ENCODE assay signal across 15 cellular contexts in the genomic region with DNA sequence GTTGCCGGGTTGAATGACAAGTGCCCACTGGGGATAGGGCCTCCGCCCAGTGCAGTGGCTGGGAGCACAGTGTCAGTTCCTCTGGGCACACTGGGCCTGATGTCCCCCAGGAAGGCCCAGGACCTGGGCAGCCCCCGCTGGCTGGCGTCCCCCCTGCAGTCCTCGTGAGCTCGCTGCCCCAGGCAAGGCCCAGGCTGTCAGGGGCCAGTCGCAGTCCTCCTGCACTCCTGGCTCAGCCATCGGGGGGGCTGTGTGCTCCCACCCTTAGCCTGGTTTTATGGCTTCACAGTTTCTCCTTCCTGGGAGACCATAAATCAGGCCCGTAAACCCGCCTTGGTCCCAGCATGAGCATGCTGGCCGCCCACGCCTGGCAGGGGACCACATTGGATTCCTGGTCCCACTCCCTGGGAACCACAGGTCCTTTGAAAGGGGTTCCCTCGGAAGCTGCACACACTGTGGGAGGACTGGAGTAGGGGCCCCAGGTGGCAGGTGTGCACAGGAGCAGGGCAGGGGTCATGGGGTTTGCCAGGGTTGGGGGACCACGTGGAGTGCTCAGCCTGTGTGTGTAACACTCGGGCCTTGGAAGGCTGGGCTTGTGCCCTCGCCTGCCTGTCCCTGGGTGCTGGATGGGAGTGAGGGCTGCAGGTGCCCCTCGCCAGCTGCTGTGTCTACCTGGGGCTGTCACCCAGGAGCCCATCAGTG.
DNase-seq lines count a peak whose midpoint lies in the region; ATAC-seq and TF ChIP-seq lines count a peak whose summit lies in the region.
"Had no signal": no experiment of that assay in that cellular context is flagged by ENCODE, and none has a peak within 500 bp of the region (broad histone marks: within the 10 kb centered on the region; RNA-seq: fewer than 3 reads in every experiment).

No MANE protein-coding gene starts in this region.

- no peak for ATAC-seq in activated naive CD4-positive, alpha-beta T cell treated with anti-CD3 and anti-CD28 coated beads, Interleukin-2, amount 50 U/mL, for 72 hours
- no peak for ATAC-seq in lower lobe of right lung
- ATAC-seq in HG03571 (IDR thresholded peaks at IDR 0.05; ENCODE audit: unreplicated experiment) = no peak
- ATAC-seq in HG03159 (IDR thresholded peaks at IDR 0.05; ENCODE audit: unreplicated experiment) = no peak

- H3K27me3 ChIP-seq in lower lobe of right lung (ENCODE audit: low read depth) (no peaks in the 10 kb centered on the region), tibial artery (peaks cover 0 to 3% of the 10 kb centered on the region in 2 donors)
- H3K27me3 ChIP-seq: brain microvascular endothelial cell had no signal

- peak; percentile 1 for DNase-seq in activated naive CD4-positive, alpha-beta T cell treated with Interleukin-2 at 50 U/mL for 16 hours
- no peak for DNase-seq in activated naive CD4-positive, alpha-beta T cell (lab: John Stamatoyannopoulos, UW)
- peak; percentile 1 to 48 for DNase-seq in activated naive CD4-positive, alpha-beta T cell treated with anti-CD3 and anti-CD28 coated beads, Interleukin-2, amount 50 U/mL, for 72 hours (ENCODE audit: low spot score in 2 of 2)
- DNase-seq in lower lobe of right lung (peak; percentile 30), tibial artery (peak; percentile 15 to 51), NCI-H2029 treated with DMSO at 0.1 percent for 48 hours (lab: John Stamatoyannopoulos, UW) (no peak)
- DNase-seq: AML-193, brain microvascular endothelial cell, DMS79 treated with DMSO at 0.1 percent for 48 hours, kidney glomerular epithelial cell, NCI-H2107, nucleus accumbens had no signal

- no peak for TF ChIP-seq CTCF in lower lobe of right lung (IDR thresholded peaks at IDR 0.05)
- no peak for TF ChIP-seq CTCF in tibial artery (IDR thresholded peaks at IDR 0.05)

- no peak overlapping the region for H3K27ac ChIP-seq in lower lobe of right lung
- no peak overlapping the region for H3K27ac ChIP-seq in tibial artery
- H3K27ac ChIP-seq: brain microvascular endothelial cell, SJSA1 had no signal

- no peaks in the 10 kb centered on the region for H3K9me3 ChIP-seq in lower lobe of right lung
- H3K9me3 ChIP-seq in tibial artery = no peaks in the 10 kb centered on the region

- no peaks in the 10 kb centered on the region for H3K9me3 Mint-ChIP-seq in activated naive CD4-positive, alpha-beta T cell treated with anti-CD3 and anti-CD28 coated beads, Interleukin-2, amount 50 U/mL, for 72 hours

- intact Hi-C loops in lower lobe of right lung (cut with DNase I) (no loop called here), tibial artery (cut with DNase I; ENCODE audit: low total_unique reads) (no loop called here)

- no peaks in the 10 kb centered on the region for H3K36me3 Mint-ChIP-seq in activated naive CD4-positive, alpha-beta T cell treated with anti-CD3 and anti-CD28 coated beads, Interleukin-2, amount 50 U/mL, for 72 hours

- H3K4me1 ChIP-seq in lower lobe of right lung (no peaks in the 10 kb centered on the region), tibial artery (no peaks in the 10 kb centered on the region)

- H3K4me3 ChIP-seq in lower lobe of right lung (no peak overlapping the region), tibial artery (no peak overlapping the region)
- H3K4me3 ChIP-seq: SJSA1 had no signal

- no peaks in the 10 kb centered on the region for H3K36me3 ChIP-seq in lower lobe of right lung
- H3K36me3 ChIP-seq in tibial artery = no peaks in the 10 kb centered on the region
- H3K36me3 ChIP-seq: brain microvascular endothelial cell, SJSA1 had no signal

- H3K27ac Mint-ChIP-seq in activated naive CD4-positive, alpha-beta T cell treated with anti-CD3 and anti-CD28 coated beads, Interleukin-2, amount 50 U/mL, for 72 hours = no peak overlapping the region

Comparison
In these comparisons a context has a peak if more than half of its experiments do, and no peak if none do; other contexts are left out.
1. DNase-seq: peak in activated naive CD4-positive, alpha-beta T cell treated with Interleukin-2 at 50 U/mL for 16 hours (single experiment), activated naive CD4-positive, alpha-beta T cell treated with anti-CD3 and anti-CD28 coated beads, Interleukin-2, amount 50 U/mL, for 72 hours (2 of 2), lower lobe of right lung (single experiment) and tibial artery (2 of 2); none in activated naive CD4-positive, alpha-beta T cell (0 of 4) and NCI-H2029 treated with DMSO at 0.1 percent for 48 hours (single experiment).